In genomic region chr19:14530005-14530348, GRCh38 we compare ENCODE assay signal across 1 cellular context.
TF ChIP-seq lines count a peak whose summit lies in the region.

No MANE protein-coding gene starts in this region.

TF ChIP-seq in GM23338, 12 proteins besides CTCF, POLR2A, EP300 and RAD21 (continued from another document):
- TF ChIP-seq, protein P1, sequence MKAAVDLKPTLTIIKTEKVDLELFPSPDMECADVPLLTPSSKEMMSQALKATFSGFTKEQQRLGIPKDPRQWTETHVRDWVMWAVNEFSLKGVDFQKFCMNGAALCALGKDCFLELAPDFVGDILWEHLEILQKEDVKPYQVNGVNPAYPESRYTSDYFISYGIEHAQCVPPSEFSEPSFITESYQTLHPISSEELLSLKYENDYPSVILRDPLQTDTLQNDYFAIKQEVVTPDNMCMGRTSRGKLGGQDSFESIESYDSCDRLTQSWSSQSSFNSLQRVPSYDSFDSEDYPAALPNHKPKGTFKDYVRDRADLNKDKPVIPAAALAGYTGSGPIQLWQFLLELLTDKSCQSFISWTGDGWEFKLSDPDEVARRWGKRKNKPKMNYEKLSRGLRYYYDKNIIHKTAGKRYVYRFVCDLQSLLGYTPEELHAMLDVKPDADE (IDR thresholded peaks at IDR 0.05): no peak
- no peak for TF ChIP-seq CREB1 (CRISPR knock-in tag; IDR thresholded peaks at IDR 0.05; ENCODE audit: low read depth)
- no peak for TF ChIP-seq POLR2AphosphoS5 (IDR thresholded peaks at IDR 0.05; ENCODE audit: low read depth)
- TF ChIP-seq, protein P2, sequence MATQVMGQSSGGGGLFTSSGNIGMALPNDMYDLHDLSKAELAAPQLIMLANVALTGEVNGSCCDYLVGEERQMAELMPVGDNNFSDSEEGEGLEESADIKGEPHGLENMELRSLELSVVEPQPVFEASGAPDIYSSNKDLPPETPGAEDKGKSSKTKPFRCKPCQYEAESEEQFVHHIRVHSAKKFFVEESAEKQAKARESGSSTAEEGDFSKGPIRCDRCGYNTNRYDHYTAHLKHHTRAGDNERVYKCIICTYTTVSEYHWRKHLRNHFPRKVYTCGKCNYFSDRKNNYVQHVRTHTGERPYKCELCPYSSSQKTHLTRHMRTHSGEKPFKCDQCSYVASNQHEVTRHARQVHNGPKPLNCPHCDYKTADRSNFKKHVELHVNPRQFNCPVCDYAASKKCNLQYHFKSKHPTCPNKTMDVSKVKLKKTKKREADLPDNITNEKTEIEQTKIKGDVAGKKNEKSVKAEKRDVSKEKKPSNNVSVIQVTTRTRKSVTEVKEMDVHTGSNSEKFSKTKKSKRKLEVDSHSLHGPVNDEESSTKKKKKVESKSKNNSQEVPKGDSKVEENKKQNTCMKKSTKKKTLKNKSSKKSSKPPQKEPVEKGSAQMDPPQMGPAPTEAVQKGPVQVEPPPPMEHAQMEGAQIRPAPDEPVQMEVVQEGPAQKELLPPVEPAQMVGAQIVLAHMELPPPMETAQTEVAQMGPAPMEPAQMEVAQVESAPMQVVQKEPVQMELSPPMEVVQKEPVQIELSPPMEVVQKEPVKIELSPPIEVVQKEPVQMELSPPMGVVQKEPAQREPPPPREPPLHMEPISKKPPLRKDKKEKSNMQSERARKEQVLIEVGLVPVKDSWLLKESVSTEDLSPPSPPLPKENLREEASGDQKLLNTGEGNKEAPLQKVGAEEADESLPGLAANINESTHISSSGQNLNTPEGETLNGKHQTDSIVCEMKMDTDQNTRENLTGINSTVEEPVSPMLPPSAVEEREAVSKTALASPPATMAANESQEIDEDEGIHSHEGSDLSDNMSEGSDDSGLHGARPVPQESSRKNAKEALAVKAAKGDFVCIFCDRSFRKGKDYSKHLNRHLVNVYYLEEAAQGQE (IDR thresholded peaks at IDR 0.05; ENCODE audit: unreplicated experiment): no peak
- no peak for TF ChIP-seq JUNB (IDR thresholded peaks at IDR 0.05; ENCODE audit: unreplicated experiment)
- TF ChIP-seq ZNF114 (CRISPR knock-in tag; IDR thresholded peaks at IDR 0.05): no peak
